In genomic region chr1:216064643-216065042, GRCh38 we compare ENCODE assay signal across 19 cellular contexts.
A peak's percentile ranks its signal among the peaks of the same experiment; 100 is the strongest.
DNase-seq lines count a peak whose midpoint lies in the region; FAIRE-seq and TF ChIP-seq lines count a peak whose summit lies in the region.
"Had no signal": no experiment of that assay in that cellular context is flagged by ENCODE, and none has a peak within 500 bp of the region (broad histone marks: within the 10 kb centered on the region; RNA-seq: fewer than 3 reads in every experiment).

No MANE protein-coding gene starts in this region.

- H3K79me2 ChIP-seq in keratinocyte (ENCODE audit: control insufficient read depth, insufficient read depth, low read length) = no peaks in the 10 kb centered on the region

- no peak overlapping the region for H3K4me3 Mint-ChIP-seq in HFFc6
- H3K4me3 Mint-ChIP-seq: CD4-positive, alpha-beta memory T cell had no signal

- TF ChIP-seq CTCF in HFFc6 (IDR thresholded peaks at IDR 0.05) (no peak), keratinocyte (optimal IDR thresholded peaks at IDR 0.05 in 1 of 3, IDR thresholded peaks at IDR 0.05 in 1 of 3, conservative IDR thresholded peaks at IDR 0.05 in 1 of 3; ENCODE audit: extremely low read depth in 1 of 3, insufficient read depth in 2 of 3, low read length in 3 of 3) (no peak)

- FAIRE-seq in keratinocyte (lab: Jason Lieb, UNC) = peak; percentile 36
- FAIRE-seq: HTR-8/SVneo had no signal

- DNase-seq in HFFc6 (peak; percentile 20), adipocyte (ENCODE audit: low read depth) (peak; percentile 2), keratinocyte (ENCODE audit: low read depth, low spot score) (no peak), AG20443 (ENCODE audit: low spot score) (no peak), HPDE6-E6E7 (ENCODE audit: extremely low spot score) (no peak), medulla oblongata (ENCODE audit: extremely low spot score) (no peak)
- DNase-seq in activated CD4-positive, alpha-beta T cell treated with anti-CD3 and anti-CD28 coated beads for 1 hour = no peak
- DNase-seq: CD4-positive, alpha-beta memory T cell; DMS153; GF-D8; NCI-H1105 treated with DMSO at 0.1 percent for 48 hours; NCI-H2081; NCI-H2171 treated with DMSO at 0.1 percent for 48 hours; NCI-H446; NCI-H526; Peyer's patch had no signal

- H3K4me1 Mint-ChIP-seq in HFFc6 (ENCODE audit: low read depth) = peaks cover 12% of the 10 kb centered on the region
- H3K4me1 Mint-ChIP-seq: CD4-positive, alpha-beta memory T cell had no signal

- no peaks in the 10 kb centered on the region for H3K27me3 ChIP-seq in adipocyte (replicated peaks; ENCODE audit: control insufficient read depth, insufficient read depth, low read length)
- no peaks in the 10 kb centered on the region for H3K27me3 ChIP-seq in keratinocyte (ENCODE audit: control insufficient read depth, extremely low read depth, insufficient read depth, low read length)
- H3K27me3 ChIP-seq: BLaER1 treated with 17β-estradiol and CSF1 and Interleukin-3, amounts not matched to agents 10 nM and 100 nM; Peyer's patch had no signal

- H3K9me3 ChIP-seq in adipocyte (ENCODE audit: control insufficient read depth, low read length) (no peaks in the 10 kb centered on the region), keratinocyte (ENCODE audit: control insufficient read depth, low read depth, low read length) (no peaks in the 10 kb centered on the region)
- H3K9me3 ChIP-seq: BLaER1 treated with 17β-estradiol and CSF1 and Interleukin-3, amounts not matched to agents 10 nM and 100 nM; Peyer's patch had no signal

- dilution Hi-C loops in keratinocyte (cut with MboI; ENCODE audit: extremely low pct_ligation_motif_present, low sequenced_read_pairs) = no loop called here

- H3K4me3 ChIP-seq in adipocyte (ENCODE audit: low read length) (no peak overlapping the region), keratinocyte (ENCODE audit: control insufficient read depth in 2 of 3, extremely low read depth in 1 of 3, insufficient read depth in 2 of 3, low read depth in 1 of 3, low read length in 3 of 3) (no peak overlapping the region)
- H3K4me3 ChIP-seq: BLaER1 treated with 17β-estradiol and CSF1 and Interleukin-3, amounts not matched to agents 10 nM and 100 nM; Peyer's patch had no signal

- H3K4me2 ChIP-seq in keratinocyte (ENCODE audit: control insufficient read depth, extremely low read depth, insufficient read depth, low read depth, low read length) = no peak overlapping the region
- H3K4me2 ChIP-seq: BLaER1 treated with 17β-estradiol and CSF1 and Interleukin-3, amounts not matched to agents 10 nM and 100 nM; KMS-11 had no signal

- no peaks in the 10 kb centered on the region for H3K36me3 Mint-ChIP-seq in HFFc6 (ENCODE audit: low read depth)
- H3K36me3 Mint-ChIP-seq: CD4-positive, alpha-beta memory T cell had no signal

- H3K36me3 ChIP-seq in adipocyte (ENCODE audit: control insufficient read depth, insufficient read depth, low read length, severe bottlenecking) (no peaks in the 10 kb centered on the region), keratinocyte (ENCODE audit: control insufficient read depth in 2 of 2, extremely low read depth in 1 of 2, insufficient read depth in 2 of 2, low read length in 2 of 2) (no peaks in the 10 kb centered on the region)
- H3K36me3 ChIP-seq: BLaER1 treated with 17β-estradiol and CSF1 and Interleukin-3, amounts not matched to agents 10 nM and 100 nM; Peyer's patch had no signal

- H3K9me1 ChIP-seq in keratinocyte (ENCODE audit: control insufficient read depth, extremely low read depth, insufficient read depth, low read length) = no peaks in the 10 kb centered on the region

- H4K20me1 ChIP-seq in keratinocyte (ENCODE audit: control insufficient read depth, extremely low read depth, insufficient read depth, low read length) = no peaks in the 10 kb centered on the region
- H4K20me1 ChIP-seq: BLaER1 treated with 17β-estradiol and CSF1 and Interleukin-3, amounts not matched to agents 10 nM and 100 nM had no signal

- H3K9me3 Mint-ChIP-seq in HFFc6 = no peaks in the 10 kb centered on the region

- H3K27ac ChIP-seq in keratinocyte (ENCODE audit: control insufficient read depth, insufficient read depth, low read length) = no peak overlapping the region
- H3K27ac ChIP-seq: BLaER1 treated with 17β-estradiol and CSF1 and Interleukin-3, amounts not matched to agents 10 nM and 100 nM; KMS-11; Peyer's patch had no signal

- H3K9ac ChIP-seq in adipocyte (ENCODE audit: low read length) (no peak overlapping the region), keratinocyte (ENCODE audit: control insufficient read depth, extremely low read depth, insufficient read depth, low read length) (no peak overlapping the region)
- H3K9ac ChIP-seq: BLaER1 treated with 17β-estradiol and CSF1 and Interleukin-3, amounts not matched to agents 10 nM and 100 nM; KMS-11 had no signal

- H2AFZ ChIP-seq in keratinocyte (ENCODE audit: control insufficient read depth, low read length) = no peak overlapping the region

- no peak overlapping the region for H3K27ac Mint-ChIP-seq in HFFc6
- H3K27ac Mint-ChIP-seq: CD4-positive, alpha-beta memory T cell had no signal

- H3K4me1 ChIP-seq in adipocyte (ENCODE audit: control insufficient read depth, insufficient read depth, low read length) (no peaks in the 10 kb centered on the region), keratinocyte (ENCODE audit: control insufficient read depth, extremely low read depth, insufficient read depth, low read length) (no peaks in the 10 kb centered on the region)
- H3K4me1 ChIP-seq: BLaER1 treated with 17β-estradiol and CSF1 and Interleukin-3, amounts not matched to agents 10 nM and 100 nM; Peyer's patch had no signal

- H3K27me3 Mint-ChIP-seq in HFFc6 (ENCODE audit: insufficient read depth) = peaks cover 2% of the 10 kb centered on the region; the same call in 1 of the 2 replicates
- H3K27me3 Mint-ChIP-seq: CD4-positive, alpha-beta memory T cell had no signal

Comparison
In these comparisons a context has a peak if more than half of its experiments do, and no peak if none do; other contexts are left out.
1. DNase-seq: peak in HFFc6 (single experiment) and adipocyte (single experiment); none in keratinocyte (single experiment), activated CD4-positive, alpha-beta T cell treated with anti-CD3 and anti-CD28 coated beads for 1 hour (single experiment), AG20443 (single experiment), HPDE6-E6E7 (single experiment) and medulla oblongata (single experiment).